20 cellular contexts compared by ENCODE assay signal in the genomic region with DNA sequence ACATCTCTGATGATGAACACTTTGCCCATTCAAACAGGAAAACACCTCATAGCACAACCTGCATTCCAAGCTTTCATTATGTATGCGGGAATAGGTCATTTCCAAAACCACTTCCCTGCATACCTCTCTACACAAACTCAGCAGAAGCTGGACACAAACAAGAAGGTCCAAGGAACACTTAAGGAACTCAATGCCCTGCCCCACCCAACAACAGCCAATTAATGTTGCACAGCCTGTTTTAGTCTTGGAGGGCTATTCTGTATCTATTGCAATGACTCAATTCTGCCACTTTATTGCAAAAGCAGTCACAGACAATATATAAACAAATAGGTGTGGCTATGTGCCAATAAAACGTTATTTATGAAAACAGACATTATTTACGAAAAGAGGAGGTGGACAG. TPM values are rescaled to one million over a fixed set of nuclear protein-coding genes. Genes with fewer than 3 reads are reported as not detected.
DNase-seq lines count a peak whose midpoint lies in the region; ATAC-seq, FAIRE-seq and TF ChIP-seq lines count a peak whose summit lies in the region.
"Had no signal": no experiment of that assay in that cellular context is flagged by ENCODE, and none has a peak within 500 bp of the region (broad histone marks: within the 10 kb centered on the region; RNA-seq: fewer than 3 reads in every experiment).

No MANE protein-coding gene starts in this region.

- H3K4me3 Mint-ChIP-seq in effector memory CD8-positive, alpha-beta T cell: no peak overlapping the region
- H3K4me3 Mint-ChIP-seq: activated T-helper 17 cell treated with anti-CD3 and anti-CD28 coated beads, Interleukin-2, amount 50 U/mL, for 72 hours; IgD-negative memory B cell; stimulated activated memory B cell treated with anti-CD40 and anti-IgM and Interleukin-4, amounts not matched to agents 10 μg/mL and 1 μg/mL and 100 μg/mL, for 72 hours had no signal

- peak; percentile 64 for FAIRE-seq in bronchial epithelial cell (lab: Jason Lieb, UNC)

- intact Hi-C loops in left lung (cut with DNase I): no loop called here

- H3K27ac Mint-ChIP-seq in effector memory CD8-positive, alpha-beta T cell: no peak overlapping the region
- H3K27ac Mint-ChIP-seq: activated T-helper 17 cell treated with anti-CD3 and anti-CD28 coated beads, Interleukin-2, amount 50 U/mL, for 72 hours; IgD-negative memory B cell; stimulated activated memory B cell treated with anti-CD40 and anti-IgM and Interleukin-4, amounts not matched to agents 10 μg/mL and 1 μg/mL and 100 μg/mL, for 72 hours had no signal

- no peak overlapping the region for H3K27ac ChIP-seq in left lung
- H3K27ac ChIP-seq: thoracic aorta had no signal

- no peaks in the 10 kb centered on the region for H3K4me1 Mint-ChIP-seq in effector memory CD8-positive, alpha-beta T cell (ENCODE audit: low read depth in 2 of 2)
- H3K4me1 Mint-ChIP-seq: activated T-helper 17 cell treated with anti-CD3 and anti-CD28 coated beads, Interleukin-2, amount 50 U/mL, for 72 hours; stimulated activated memory B cell treated with anti-CD40 and anti-IgM and Interleukin-4, amounts not matched to agents 10 μg/mL and 1 μg/mL and 100 μg/mL, for 72 hours had no signal

- DNase-seq in Daoy (ENCODE audit: low read depth): peak; percentile 10
- peak; percentile 73 for DNase-seq in NCI-H226
- peak; percentile 60 for DNase-seq in bronchial epithelial cell (ENCODE audit: low read depth)
- no peak for DNase-seq in left lung
- no peak for DNase-seq in effector memory CD8-positive, alpha-beta T cell
- DNase-seq in NCI-H187 treated with DMSO at 0.1 percent for 48 hours (lab: John Stamatoyannopoulos, UW): no peak
- no peak for DNase-seq in HuH-7.5 (ENCODE audit: low spot score)
- no peak for DNase-seq in activated CD8-positive, alpha-beta memory T cell treated with anti-CD3 and anti-CD28 coated beads, Interleukin-2, amount 50 U/mL, for 48 hours
- DNase-seq: activated CD4-positive, CD25-positive, alpha-beta regulatory T cell treated with anti-CD3 and anti-CD28 coated beads, Interleukin-2, amount 50 U/mL, for 72 hours; effector memory CD4-positive, alpha-beta T cell; foreskin melanocyte; MV-4-11; NCI-H2029 treated with DMSO at 0.1 percent for 48 hours; NCI-H524 treated with DMSO at 0.1 percent for 48 hours; right cardiac atrium had no signal

- H3K4me1 ChIP-seq in left lung: peaks cover 0 to 16% of the 10 kb centered on the region in 2 donors

- no peaks in the 10 kb centered on the region for H3K27me3 ChIP-seq in bronchial epithelial cell (ENCODE audit: control insufficient read depth, insufficient read depth, low read length)
- H3K27me3 ChIP-seq in left lung: no peaks in the 10 kb centered on the region

- peaks cover 2% of the 10 kb centered on the region for H3K36me3 Mint-ChIP-seq in effector memory CD8-positive, alpha-beta T cell (ENCODE audit: insufficient read depth)
- H3K36me3 Mint-ChIP-seq: stimulated activated memory B cell treated with anti-CD40 and anti-IgM and Interleukin-4, amounts not matched to agents 10 μg/mL and 1 μg/mL and 100 μg/mL, for 72 hours had no signal

- H3K36me3 ChIP-seq in bronchial epithelial cell (ENCODE audit: control insufficient read depth, insufficient read depth, low read length) (no peaks in the 10 kb centered on the region), left lung (no peaks in the 10 kb centered on the region)
- H3K36me3 ChIP-seq: thoracic aorta had no signal

- no peaks in the 10 kb centered on the region for H3K9me3 Mint-ChIP-seq in effector memory CD8-positive, alpha-beta T cell
- H3K9me3 Mint-ChIP-seq: activated T-helper 17 cell treated with anti-CD3 and anti-CD28 coated beads, Interleukin-2, amount 50 U/mL, for 72 hours; stimulated activated memory B cell treated with anti-CD40 and anti-IgM and Interleukin-4, amounts not matched to agents 10 μg/mL and 1 μg/mL and 100 μg/mL, for 72 hours had no signal

- H3K4me3 ChIP-seq in bronchial epithelial cell (ENCODE audit: low read depth, low read length): no peak overlapping the region
- no peak overlapping the region for H3K4me3 ChIP-seq in left lung
- H3K4me3 ChIP-seq: thoracic aorta had no signal

- TF ChIP-seq CTCF in bronchial epithelial cell (IDR thresholded peaks at IDR 0.05; ENCODE audit: insufficient read depth, low read length, severe bottlenecking): no peak
- no peak for TF ChIP-seq CTCF in left lung (IDR thresholded peaks at IDR 0.05)

- ATAC-seq in left lung: peak; percentile 75
- no peak for ATAC-seq in effector memory CD8-positive, alpha-beta T cell (replicated peaks)
- ATAC-seq: activated T-helper 17 cell treated with anti-CD3 and anti-CD28 coated beads, Interleukin-2, amount 50 U/mL, for 72 hours; left lobe of liver; right cardiac atrium; stimulated activated memory B cell treated with anti-CD40 and anti-IgM and Interleukin-4, amounts not matched to agents 10 μg/mL and 1 μg/mL and 100 μg/mL, for 72 hours had no signal

- H3K9me3 ChIP-seq in left lung: no peaks in the 10 kb centered on the region
- H3K9me3 ChIP-seq: thoracic aorta had no signal

- peaks cover 0 to 5% of the 10 kb centered on the region in 2 donors for H3K27me3 Mint-ChIP-seq in effector memory CD8-positive, alpha-beta T cell
- H3K27me3 Mint-ChIP-seq: stimulated activated memory B cell treated with anti-CD40 and anti-IgM and Interleukin-4, amounts not matched to agents 10 μg/mL and 1 μg/mL and 100 μg/mL, for 72 hours had no signal

RNA-seq across cellular contexts. Expression of gene OPHN1, which starts 16.7 kb away (rescaled TPM):
- total RNA-seq in Daoy (2014; rRNA removed; shearing (Covaris generic)): 2.6 and 3.1 TPM in 2 replicates
- total RNA-seq in bronchial epithelial cell (3.2 and 4.6 TPM in 2 replicates), left lung (10 to 100 TPM in 1 of 2 donors, 1 to 10 TPM in 1; 6.8 to 12.8 TPM)

Comparison
In these comparisons a context has a peak if more than half of its experiments do, and no peak if none do; other contexts are left out.
1. DNase-seq: peak in Daoy (single experiment), NCI-H226 (single experiment) and bronchial epithelial cell (single experiment); none in left lung (0 of 2), effector memory CD8-positive, alpha-beta T cell (0 of 3), NCI-H187 treated with DMSO at 0.1 percent for 48 hours (single experiment), HuH-7.5 (single experiment) and activated CD8-positive, alpha-beta memory T cell treated with anti-CD3 and anti-CD28 coated beads, Interleukin-2, amount 50 U/mL, for 48 hours (single experiment).